ENCODE assay signal across 30 cellular contexts in genomic region chr10:7043051-7043653, GRCh38.
"Had no signal": no experiment of that assay in that cellular context is flagged by ENCODE, and none has a peak within 500 bp of the region (broad histone marks: within the 10 kb centered on the region; RNA-seq: fewer than 3 reads in every experiment).

No MANE protein-coding gene starts in this region.

- H3K27me3 ChIP-seq: ascending aorta, body of pancreas, MG63, Peyer's patch, SJCRH30 had no signal

- H3K4me3 Mint-ChIP-seq: activated CD4-positive, alpha-beta memory T cell treated with anti-CD3 and anti-CD28 coated beads for 36 hours; activated CD4-positive, alpha-beta T cell treated with anti-CD3 and anti-CD28 coated beads, Interleukin-2, amount 10 ng/mL, durations not matched to agents 7 days and 5 days; activated naive CD8-positive, alpha-beta T cell treated with anti-CD3 and anti-CD28 coated beads, Interleukin-2, amount 50 U/mL, for 24 hours; activated T-cell treated with anti-CD3 and anti-CD28 coated beads, Interleukin-2, amount 50 U/mL, for 24 hours; activated T-helper 1 cell treated with anti-CD3 and anti-CD28 coated beads, Interleukin-12 subunit alpha, Interleukin-12 subunit beta, Interleukin-2, Interleukin-4 antibody, amounts not matched to agents 30 ng/mL and 10 ng/mL and 1 ng/mL, durations not matched to agents 14 hours and 24 hours and 36 hours had no signal

- H3K27me3 Mint-ChIP-seq: activated CD4-positive, alpha-beta memory T cell treated with anti-CD3 and anti-CD28 coated beads for 36 hours; activated T-cell treated with anti-CD3 and anti-CD28 coated beads, Interleukin-2, amount 50 U/mL, for 24 hours had no signal

- DNase-seq: activated CD4-positive, alpha-beta memory T cell treated with anti-CD3 and anti-CD28 coated beads for 36 hours; activated CD4-positive, alpha-beta T cell treated with anti-CD3 and anti-CD28 coated beads, Interleukin-2, amount 10 ng/mL, durations not matched to agents 7 days and 5 days; activated CD4-positive, CD25-positive, alpha-beta regulatory T cell; activated effector memory CD4-positive, alpha-beta T cell treated with Interleukin-2 at 50 U/mL for 16 hours; activated naive CD4-positive, alpha-beta T cell treated with Interleukin-2 at 50 U/mL for 16 hours; activated naive CD8-positive, alpha-beta T cell treated with anti-CD3 and anti-CD28 coated beads, Interleukin-2, amount 50 U/mL, for 24 hours; activated T-cell treated with anti-CD3 and anti-CD28 coated beads, Interleukin-2, amount 50 U/mL, for 24 hours; amniotic stem cell; body of pancreas; MG63; MV-4-11; NCI-H1105; NCI-H1436; NCI-H1694 treated with DMSO at 0.1 percent for 48 hours; NCI-H2029 treated with DMSO at 0.1 percent for 48 hours; NCI-H345; NCI-H510A; NCI-H526 treated with DMSO at 0.1 percent for 48 hours; NCI-H82; NK-92 treated with Interleukin-12 subunit alpha and Interleukin-12 subunit beta, amount 100 ng/mL, for 24 hours; Peyer's patch; Right ventricle myocardium superior; SJCRH30; SK-N-SH; T-helper 1 cell had no signal

- ATAC-seq: activated naive CD4-positive, alpha-beta T cell treated with anti-CD3 and anti-CD28 coated beads, Interleukin-2, amount 50 U/mL, for 72 hours; activated naive CD8-positive, alpha-beta T cell treated with anti-CD3 and anti-CD28 coated beads, Interleukin-2, amount 50 U/mL, for 24 hours; body of pancreas had no signal

- H3K36me3 Mint-ChIP-seq: activated CD4-positive, alpha-beta memory T cell treated with anti-CD3 and anti-CD28 coated beads for 36 hours had no signal

- H3K27ac Mint-ChIP-seq: activated CD4-positive, alpha-beta memory T cell treated with anti-CD3 and anti-CD28 coated beads for 36 hours; activated CD4-positive, alpha-beta T cell treated with anti-CD3 and anti-CD28 coated beads, Interleukin-2, amount 10 ng/mL, durations not matched to agents 7 days and 5 days; activated naive CD4-positive, alpha-beta T cell treated with anti-CD3 and anti-CD28 coated beads, Interleukin-2, amount 50 U/mL, for 72 hours; activated naive CD8-positive, alpha-beta T cell treated with anti-CD3 and anti-CD28 coated beads, Interleukin-2, amount 50 U/mL, for 24 hours; activated T-cell treated with anti-CD3 and anti-CD28 coated beads, Interleukin-2, amount 50 U/mL, for 24 hours; activated T-helper 1 cell treated with anti-CD3 and anti-CD28 coated beads, Interleukin-12 subunit alpha, Interleukin-12 subunit beta, Interleukin-2, Interleukin-4 antibody, amounts not matched to agents 30 ng/mL and 10 ng/mL and 1 ng/mL, durations not matched to agents 14 hours and 24 hours and 36 hours had no signal

- H3K4me3 ChIP-seq: ascending aorta, body of pancreas, MG63, Peyer's patch, SJCRH30 had no signal

- H3K9me3 Mint-ChIP-seq: activated CD4-positive, alpha-beta memory T cell treated with anti-CD3 and anti-CD28 coated beads for 36 hours; activated CD4-positive, alpha-beta T cell treated with anti-CD3 and anti-CD28 coated beads, Interleukin-2, amount 10 ng/mL, durations not matched to agents 7 days and 5 days; activated naive CD8-positive, alpha-beta T cell treated with anti-CD3 and anti-CD28 coated beads, Interleukin-2, amount 50 U/mL, for 24 hours; activated T-cell treated with anti-CD3 and anti-CD28 coated beads, Interleukin-2, amount 50 U/mL, for 24 hours had no signal

- H3K36me3 ChIP-seq: ascending aorta, MG63, Peyer's patch, SJCRH30 had no signal

- H3K9me3 ChIP-seq: ascending aorta, body of pancreas, MG63, Peyer's patch, SJCRH30, SK-N-SH had no signal

- H3K4me1 ChIP-seq: ascending aorta, body of pancreas, SJCRH30 had no signal

- H3K27ac ChIP-seq: ascending aorta, body of pancreas, Peyer's patch, RWPE1, SJCRH30, VCaP had no signal
